ENCODE assay signal across 22 cellular contexts in genomic region chr11:109508185-109508584, GRCh38.
"Had no signal": no experiment of that assay in that cellular context is flagged by ENCODE, and none has a peak within 500 bp of the region (broad histone marks: within the 10 kb centered on the region; RNA-seq: fewer than 3 reads in every experiment).

No MANE protein-coding gene starts in this region.

- H3K27me3 ChIP-seq: gastrocnemius medialis, right lobe of liver, suprapubic skin, thyroid gland had no signal

- H3K4me3 ChIP-seq: coronary artery, gastrocnemius medialis, lung, prostate gland, right lobe of liver, suprapubic skin, thyroid gland had no signal

- ATAC-seq: gastrocnemius medialis; left cardiac atrium; left ventricle myocardium superior; right lobe of liver; stimulated activated effector memory CD8-positive, alpha-beta T cell treated with anti-CD3 and anti-CD28 coated beads, Interleukin-12 subunit alpha, Interleukin-12 subunit beta, amount 100 ng/mL, for 72 hours; stimulated activated naive CD8-positive, alpha-beta T cell treated with anti-CD3 and anti-CD28 coated beads, Interleukin-15, Interleukin-2, amounts not matched to agents 100 U/mL and 50 U/mL, for 24 hours had no signal

- H3K79me2 ChIP-seq: parathyroid adenoma had no signal

- H3K9ac ChIP-seq: parathyroid adenoma had no signal

- H3K27ac ChIP-seq: coronary artery, gastrocnemius medialis, parathyroid adenoma, prostate gland, right lobe of liver, suprapubic skin, thyroid gland had no signal

- H3K36me3 ChIP-seq: gastrocnemius medialis, prostate gland, right lobe of liver, suprapubic skin, thyroid gland had no signal

- H3K9me3 ChIP-seq: gastrocnemius medialis, prostate gland, right lobe of liver, suprapubic skin, thyroid gland had no signal

- H3K36me3 Mint-ChIP-seq: immature natural killer cell; naive B cell; stimulated activated effector memory CD8-positive, alpha-beta T cell treated with anti-CD3 and anti-CD28 coated beads, Interleukin-12 subunit alpha, Interleukin-12 subunit beta, amount 100 ng/mL, for 72 hours; type B pancreatic cell had no signal

- H3K27me3 Mint-ChIP-seq: naive B cell, type B pancreatic cell had no signal

- DNase-seq: effector CD4-positive, alpha-beta T cell; gastrocnemius medialis; immature natural killer cell; kidney; left cardiac atrium; left ventricle myocardium superior; mesendoderm; naive B cell; occipital lobe; right lobe of liver; stimulated activated CD4-positive, alpha-beta T cell treated with anti-CD3 and anti-CD28 coated beads, Interleukin-4, amount 100 ng/mL, for 1 hour; stimulated activated CD8-positive, alpha-beta memory T cell treated with anti-CD3 and anti-CD28 coated beads, Interleukin-4, amount 100 ng/mL, for 48 hours; stimulated activated naive CD8-positive, alpha-beta T cell treated with anti-CD3 and anti-CD28 coated beads, Interleukin-15, Interleukin-2, amounts not matched to agents 100 U/mL and 50 U/mL, for 24 hours; thyroid gland had no signal

- H3K4me1 ChIP-seq: gastrocnemius medialis, parathyroid adenoma, prostate gland, right lobe of liver, suprapubic skin, thyroid gland had no signal

- H3K27ac Mint-ChIP-seq: immature natural killer cell; naive B cell; stimulated activated effector memory CD8-positive, alpha-beta T cell treated with anti-CD3 and anti-CD28 coated beads, Interleukin-12 subunit alpha, Interleukin-12 subunit beta, amount 100 ng/mL, for 72 hours; type B pancreatic cell had no signal

- H3K4me1 Mint-ChIP-seq: immature natural killer cell; naive B cell; stimulated activated effector memory CD8-positive, alpha-beta T cell treated with anti-CD3 and anti-CD28 coated beads, Interleukin-12 subunit alpha, Interleukin-12 subunit beta, amount 100 ng/mL, for 72 hours had no signal

- H3K9me3 Mint-ChIP-seq: nephron; stimulated activated effector memory CD8-positive, alpha-beta T cell treated with anti-CD3 and anti-CD28 coated beads, Interleukin-12 subunit alpha, Interleukin-12 subunit beta, amount 100 ng/mL, for 72 hours; type B pancreatic cell had no signal

- H2AFZ ChIP-seq: parathyroid adenoma had no signal

- H3K4me3 Mint-ChIP-seq: immature natural killer cell; naive B cell; nephron; stimulated activated effector memory CD8-positive, alpha-beta T cell treated with anti-CD3 and anti-CD28 coated beads, Interleukin-12 subunit alpha, Interleukin-12 subunit beta, amount 100 ng/mL, for 72 hours; type B pancreatic cell had no signal
